1 cellular context compared by ENCODE assay signal in genomic region chr11:68215524-68216170, GRCh38.
TF ChIP-seq lines count a peak whose summit lies in the region.

No MANE protein-coding gene starts in this region.

TF ChIP-seq in HepG2, 621 proteins besides CTCF, POLR2A, EP300 and RAD21 (continued from another document):
- TF ChIP-seq REST (IDR thresholded peaks at IDR 0.05; ENCODE audit: borderline replicate concordance in 1 of 2, low read depth in 1 of 2, low read length in 2 of 2) (no peak), ZNF331 (CRISPR knock-in tag; IDR thresholded peaks at IDR 0.05) (no peak), TRIM24 (CRISPR knock-in tag; IDR thresholded peaks at IDR 0.05) (no peak), TRAFD1 (CRISPR knock-in tag; IDR thresholded peaks at IDR 0.05; ENCODE audit: borderline replicate concordance) (no peak)
